Comparison of ENCODE assay signal across 9 cellular contexts in the genomic region with DNA sequence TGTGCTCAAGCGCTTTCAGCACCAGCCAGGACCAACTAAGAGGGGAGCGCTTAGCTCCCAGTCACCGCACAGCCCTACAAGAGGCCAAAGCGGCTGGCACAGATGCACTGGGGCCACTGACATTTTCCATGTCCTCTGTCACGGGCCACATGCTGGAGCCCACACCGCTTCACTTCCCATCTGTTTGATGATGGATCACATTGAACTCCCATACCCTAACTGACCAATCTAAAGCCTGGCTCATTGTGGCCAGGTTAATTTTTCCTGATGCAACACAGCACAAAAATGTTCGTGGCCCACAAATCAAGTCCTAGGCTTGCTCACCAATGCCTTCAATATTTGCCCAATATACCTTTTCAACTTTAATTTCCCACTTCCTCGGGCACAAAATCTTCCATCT. TPM values are rescaled to one million over a fixed set of nuclear protein-coding genes. Genes with fewer than 3 reads are reported as not detected.
DNase-seq lines count a peak whose midpoint lies in the region; ATAC-seq and TF ChIP-seq lines count a peak whose summit lies in the region.
"Not testable (repeated sequence)": the region's sequence is repeated elsewhere in the genome, so short reads cannot be mapped to it uniquely, and the experiment has no call there.
"Had no signal": no experiment of that assay in that cellular context is flagged by ENCODE, and none has a peak within 500 bp of the region (broad histone marks: within the 10 kb centered on the region; RNA-seq: fewer than 3 reads in every experiment).

No MANE protein-coding gene starts in this region.

- not testable (repeated sequence) for H2BK20ac ChIP-seq in H9 (ENCODE audit: low read depth, low read length, poor library complexity, severe bottlenecking)

- H3K56ac ChIP-seq in H9 (ENCODE audit: insufficient read length, low read depth, low read length) = not testable (repeated sequence)

- H3K36me3 Mint-ChIP-seq in H9 (ENCODE audit: insufficient read depth in 1 of 3, low read depth in 3 of 3); T-helper 1 cell treated with Interleukin-12 subunit alpha and Interleukin-12 subunit beta and Interleukin-4 antibody, amounts not matched to agents 30 μg/mL and 1 μg/mL, for 36 hours (ENCODE audit: low read depth); activated T-helper 1 cell treated with anti-CD3 and anti-CD28 coated beads, Interleukin-12 subunit alpha, Interleukin-12 subunit beta, Interleukin-2, Interleukin-4 antibody, amounts not matched to agents 30 ng/mL and 10 ng/mL and 1 ng/mL, durations not matched to agents 14 hours and 24 hours and 36 hours (ENCODE audit: low read depth); central memory CD8-positive, alpha-beta T cell (ENCODE audit: insufficient read depth); naive thymus-derived CD4-positive, alpha-beta T cell; type B pancreatic cell: not testable (repeated sequence)

- not testable (repeated sequence) for H3K79me2 ChIP-seq in H9 (ENCODE audit: insufficient read depth, low read length)

- POLR2A ChIA-PET in naive thymus-derived CD4-positive, alpha-beta T cell (lab: Charles Lee) = not testable (repeated sequence)

- H3K18ac ChIP-seq in H9 (ENCODE audit: insufficient read length, low read depth, low read length) = not testable (repeated sequence)

- not testable (repeated sequence) for H3T11ph ChIP-seq in H9 (ENCODE audit: low read length)

- not testable (repeated sequence) for H3K9me3 Mint-ChIP-seq in H9; T-helper 1 cell treated with Interleukin-12 subunit alpha and Interleukin-12 subunit beta and Interleukin-4 antibody, amounts not matched to agents 30 μg/mL and 1 μg/mL, for 36 hours; activated T-helper 1 cell treated with anti-CD3 and anti-CD28 coated beads, Interleukin-12 subunit alpha, Interleukin-12 subunit beta, Interleukin-2, Interleukin-4 antibody, amounts not matched to agents 30 ng/mL and 10 ng/mL and 1 ng/mL, durations not matched to agents 14 hours and 24 hours and 36 hours; central memory CD8-positive, alpha-beta T cell; naive thymus-derived CD4-positive, alpha-beta T cell; type B pancreatic cell

- H3K4me3 Mint-ChIP-seq in H9 = peak overlapping the region; percentile 79 to 87
- H3K4me3 Mint-ChIP-seq in T-helper 1 cell treated with Interleukin-12 subunit alpha and Interleukin-12 subunit beta and Interleukin-4 antibody, amounts not matched to agents 30 μg/mL and 1 μg/mL, for 36 hours = peak overlapping the region; percentile 79
- peak overlapping the region; percentile 79 for H3K4me3 Mint-ChIP-seq in activated T-helper 1 cell treated with anti-CD3 and anti-CD28 coated beads, Interleukin-12 subunit alpha, Interleukin-12 subunit beta, Interleukin-2, Interleukin-4 antibody, amounts not matched to agents 30 ng/mL and 10 ng/mL and 1 ng/mL, durations not matched to agents 14 hours and 24 hours and 36 hours
- H3K4me3 Mint-ChIP-seq in central memory CD8-positive, alpha-beta T cell = peak overlapping the region; percentile 80
- H3K4me3 Mint-ChIP-seq in naive thymus-derived CD4-positive, alpha-beta T cell = peak overlapping the region; percentile 78 to 89 (median 84)
- H3K4me3 Mint-ChIP-seq in type B pancreatic cell = peak overlapping the region; percentile 88

- not testable (repeated sequence) for H4K5ac ChIP-seq in H9 (ENCODE audit: insufficient read length, low read depth, low read length)

- not testable (repeated sequence) for ATAC-seq in central memory CD8-positive, alpha-beta T cell (replicated peaks; ENCODE audit: extremely low read depth, poor library complexity, severe bottlenecking); heart left ventricle; naive thymus-derived CD4-positive, alpha-beta T cell

- not testable (repeated sequence) for TF ChIP-seq EP300 in sigmoid colon (IDR thresholded peaks at IDR 0.05)

- H3K4me1 ChIP-seq in H9 (ENCODE audit: insufficient read depth, low read length); heart left ventricle; naive thymus-derived CD4-positive, alpha-beta T cell (ENCODE audit: control insufficient read depth in 2 of 2, insufficient read depth in 2 of 2, low read length in 2 of 2); sigmoid colon: not testable (repeated sequence)

- H3K23me2 ChIP-seq in H9 (ENCODE audit: insufficient read length, low read depth, low read length, poor library complexity, severe bottlenecking) = not testable (repeated sequence)

- CTCF ChIA-PET in naive thymus-derived CD4-positive, alpha-beta T cell (lab: Charles Lee) = not testable (repeated sequence)

- H3K14ac ChIP-seq in H9 (ENCODE audit: insufficient read depth, low read length) = not testable (repeated sequence)

- H3K4me3 ChIP-seq in heart left ventricle (peak overlapping the region in 7 of 12 donors; percentile 58 to 86 (median 77)), sigmoid colon (peak overlapping the region in 3 of 4 donors; percentile 57 to 71 (median 60))
- H3K4me3 ChIP-seq in naive thymus-derived CD4-positive, alpha-beta T cell (ENCODE audit: low read length) = not testable (repeated sequence)

- H3K9me3 ChIP-seq in H9 (ENCODE audit: control insufficient read depth, low read depth, low read length); heart left ventricle; naive thymus-derived CD4-positive, alpha-beta T cell (ENCODE audit: control insufficient read depth in 2 of 3, low read length in 3 of 3); sigmoid colon: not testable (repeated sequence)

- not testable (repeated sequence) for H2BK120ac ChIP-seq in H9 (ENCODE audit: low read depth, low read length, poor library complexity, severe bottlenecking)

- not testable (repeated sequence) for H3K27ac Mint-ChIP-seq in H9; T-helper 1 cell treated with Interleukin-12 subunit alpha and Interleukin-12 subunit beta and Interleukin-4 antibody, amounts not matched to agents 30 μg/mL and 1 μg/mL, for 36 hours; activated T-helper 1 cell treated with anti-CD3 and anti-CD28 coated beads, Interleukin-12 subunit alpha, Interleukin-12 subunit beta, Interleukin-2, Interleukin-4 antibody, amounts not matched to agents 30 ng/mL and 10 ng/mL and 1 ng/mL, durations not matched to agents 14 hours and 24 hours and 36 hours
- H3K27ac Mint-ChIP-seq in central memory CD8-positive, alpha-beta T cell (ENCODE audit: low read depth) = peak overlapping the region; percentile 21
- H3K27ac Mint-ChIP-seq in naive thymus-derived CD4-positive, alpha-beta T cell = peak overlapping the region in 1 of 9 donors; percentile 74
- peak overlapping the region; percentile 50 for H3K27ac Mint-ChIP-seq in type B pancreatic cell

- H3K27me3 Mint-ChIP-seq in H9 (ENCODE audit: low read depth) (peaks cover 30% of the 10 kb centered on the region), type B pancreatic cell (peaks cover 32% of the 10 kb centered on the region)
- peaks cover 41% of the 10 kb centered on the region for H3K27me3 Mint-ChIP-seq in T-helper 1 cell treated with Interleukin-12 subunit alpha and Interleukin-12 subunit beta and Interleukin-4 antibody, amounts not matched to agents 30 μg/mL and 1 μg/mL, for 36 hours (ENCODE audit: low read depth)
- peaks cover 40% of the 10 kb centered on the region for H3K27me3 Mint-ChIP-seq in activated T-helper 1 cell treated with anti-CD3 and anti-CD28 coated beads, Interleukin-12 subunit alpha, Interleukin-12 subunit beta, Interleukin-2, Interleukin-4 antibody, amounts not matched to agents 30 ng/mL and 10 ng/mL and 1 ng/mL, durations not matched to agents 14 hours and 24 hours and 36 hours (ENCODE audit: insufficient read depth)
- peaks cover 35% of the 10 kb centered on the region for H3K27me3 Mint-ChIP-seq in central memory CD8-positive, alpha-beta T cell
- H3K27me3 Mint-ChIP-seq in naive thymus-derived CD4-positive, alpha-beta T cell = peaks cover 19 to 50% (median 26%) of the 10 kb centered on the region in 5 donors

- H3K4me1 Mint-ChIP-seq in H9 (peaks cover 14 to 16% of the 10 kb centered on the region in 2 experiments), type B pancreatic cell (ENCODE audit: unreplicated experiment) (peaks cover 15% of the 10 kb centered on the region)
- peaks cover 11% of the 10 kb centered on the region for H3K4me1 Mint-ChIP-seq in T-helper 1 cell treated with Interleukin-12 subunit alpha and Interleukin-12 subunit beta and Interleukin-4 antibody, amounts not matched to agents 30 μg/mL and 1 μg/mL, for 36 hours (ENCODE audit: low read depth)
- not testable (repeated sequence) for H3K4me1 Mint-ChIP-seq in activated T-helper 1 cell treated with anti-CD3 and anti-CD28 coated beads, Interleukin-12 subunit alpha, Interleukin-12 subunit beta, Interleukin-2, Interleukin-4 antibody, amounts not matched to agents 30 ng/mL and 10 ng/mL and 1 ng/mL, durations not matched to agents 14 hours and 24 hours and 36 hours (ENCODE audit: low read depth)
- H3K4me1 Mint-ChIP-seq in central memory CD8-positive, alpha-beta T cell = peaks cover 13% of the 10 kb centered on the region
- H3K4me1 Mint-ChIP-seq in naive thymus-derived CD4-positive, alpha-beta T cell = peaks cover 8 to 26% (median 24%) of the 10 kb centered on the region in 7 donors

- not testable (repeated sequence) for H3K23ac ChIP-seq in H9 (ENCODE audit: insufficient read length, low read depth, low read length)

- not testable (repeated sequence) for H3K27me3 ChIP-seq in H9 (ENCODE audit: insufficient read depth, low read length); heart left ventricle; naive thymus-derived CD4-positive, alpha-beta T cell (ENCODE audit: control insufficient read depth in 2 of 2, insufficient read depth in 2 of 2, low read length in 2 of 2); sigmoid colon

- not testable (repeated sequence) for H3K9ac ChIP-seq in H9 (ENCODE audit: extremely low read depth, insufficient read length, low read length)

- not testable (repeated sequence) for H3K27ac ChIP-seq in H9 (ENCODE audit: insufficient read length, low read depth, low read length); naive thymus-derived CD4-positive, alpha-beta T cell (ENCODE audit: low read depth, low read length)
- peak overlapping the region in 10 of 12 donors; percentile 84 to 98 (median 92) for H3K27ac ChIP-seq in heart left ventricle
- peak overlapping the region; percentile 78 to 87 (median 82) for H3K27ac ChIP-seq in sigmoid colon

- no CpG with 5 or more reads among the region's 8 CpGs for WGBS in H9 (ENCODE audit: extremely low coverage, insufficient read length, low lambda C conversion rate)
- 34 to 46% (median 38%) methylated on average over 3 to 5 of the region's 8 CpGs; no CpG with 5 or more reads in 1 of the 4 donors for WGBS in heart left ventricle, 4 donors
- 61 to 66% methylated on average over 5 to 6 of the region's 8 CpGs for WGBS in sigmoid colon, 2 donors

- H3K4ac ChIP-seq in H9 (ENCODE audit: low read depth, low read length) = not testable (repeated sequence)

- not testable (repeated sequence) for H3K79me1 ChIP-seq in H9 (ENCODE audit: insufficient read depth, low read depth, low read length, poor library complexity, severe bottlenecking)

- not testable (repeated sequence) for H2BK12ac ChIP-seq in H9 (ENCODE audit: insufficient read length, low read depth, low read length)

- not testable (repeated sequence) for H4K8ac ChIP-seq in H9 (replicated peaks; ENCODE audit: insufficient read length, low read depth, low read length)

- H4K91ac ChIP-seq in H9 (ENCODE audit: insufficient read length, low read depth, low read length) = not testable (repeated sequence)

- not testable (repeated sequence) for H2AK5ac ChIP-seq in H9 (ENCODE audit: insufficient read length, low read length)

- not testable (repeated sequence) for TF ChIP-seq CTCF in H9 (conservative IDR thresholded peaks at IDR 0.05); heart left ventricle (IDR thresholded peaks at IDR 0.05); sigmoid colon (IDR thresholded peaks at IDR 0.05); type B pancreatic cell (conservative IDR thresholded peaks at IDR 0.05)

- intact Hi-C loops in activated T-helper 1 cell treated with anti-CD3 and anti-CD28 coated beads, Interleukin-12 subunit alpha, Interleukin-12 subunit beta, Interleukin-2, Interleukin-4 antibody, amounts not matched to agents 30 ng/mL and 10 ng/mL and 1 ng/mL, durations not matched to agents 14 hours and 24 hours and 36 hours (cut with micrococcal nuclease) = not testable (repeated sequence)
- intact Hi-C loops in heart left ventricle (cut with DNase I) (loop anchor here in 4 of 10 donors (10.0 kb wide), 4 partner anchors 125 to 585 kb away; no protein-coding TSS in a partner anchor), sigmoid colon (cut with DNase I) (loop anchor here (5.0 kb wide), 1 partner anchor 513 kb away; no protein-coding TSS in a partner anchor)
- intact Hi-C loops in naive thymus-derived CD4-positive, alpha-beta T cell (cut with micrococcal nuclease) = loop anchor here in 1 of 2 donors (2.0 to 10.0 kb wide), 2 partner anchors 131 to 565 kb away; no protein-coding TSS in a partner anchor

- not testable (repeated sequence) for H2AFZ ChIP-seq in H9 (ENCODE audit: low read length)

- not testable (repeated sequence) for DNase-seq in H9; activated T-helper 1 cell treated with anti-CD3 and anti-CD28 coated beads, Interleukin-12 subunit alpha, Interleukin-12 subunit beta, Interleukin-2, Interleukin-4 antibody, amounts not matched to agents 30 ng/mL and 10 ng/mL and 1 ng/mL, durations not matched to agents 14 hours and 24 hours and 36 hours (ENCODE audit: low spot score); central memory CD8-positive, alpha-beta T cell (ENCODE audit: low spot score in 2 of 2); heart left ventricle; naive thymus-derived CD4-positive, alpha-beta T cell; sigmoid colon; type B pancreatic cell (ENCODE audit: extremely low spot score, unreplicated experiment)

- H3K4me2 ChIP-seq in H9 (ENCODE audit: insufficient read depth, insufficient read length, low read length) = peak overlapping the region; percentile 63

- H3K36me3 ChIP-seq in heart left ventricle; naive thymus-derived CD4-positive, alpha-beta T cell (ENCODE audit: control insufficient read depth in 2 of 3, insufficient read depth in 3 of 3, low read length in 3 of 3); sigmoid colon: not testable (repeated sequence)

- not testable (repeated sequence) for H2BK15ac ChIP-seq in H9 (ENCODE audit: low read depth, low read length)

- TF ChIP-seq POLR2A in heart left ventricle (IDR thresholded peaks at IDR 0.05); sigmoid colon (IDR thresholded peaks at IDR 0.05): not testable (repeated sequence)

- H2BK5ac ChIP-seq in H9 (ENCODE audit: insufficient read length, low read length) = not testable (repeated sequence)

- H4K20me1 ChIP-seq in H9 (ENCODE audit: control insufficient read depth, insufficient read depth, insufficient read length) = not testable (repeated sequence)

RNA-seq across cellular contexts. Expression of a gene that starts 1.1 kb away (rescaled TPM):
- 4.9 and 6.1 TPM in 2 replicates for total RNA-seq in H9 (2021)
- 0.22 and 0.36 TPM in 2 replicates for total RNA-seq in activated T-helper 1 cell treated with anti-CD3 and anti-CD28 coated beads, Interleukin-12 subunit alpha, Interleukin-12 subunit beta, Interleukin-2, Interleukin-4 antibody, amounts not matched to agents 30 ng/mL and 10 ng/mL and 1 ng/mL, durations not matched to agents 14 hours and 24 hours and 36 hours
- 10 to 100 TPM; 22.9 to 55.0 (median 44.6) TPM for total RNA-seq in heart left ventricle
- 10 to 100 TPM in 1 of 2 donors, 1 to 10 TPM in 1; 7.3 to 56.5 TPM for polyA plus RNA-seq in heart left ventricle
- 1 to 10 TPM in 3 of 5 experiments, under 1 TPM in 2; 0.34 to 3.1 (median 1.4) TPM for total RNA-seq in naive thymus-derived CD4-positive, alpha-beta T cell
- polyA plus RNA-seq in naive thymus-derived CD4-positive, alpha-beta T cell = under 1 TPM in 1 of 2 donors, not detected in 1; 0.28 TPM
- total RNA-seq in sigmoid colon = 10 to 100 TPM; 11.1 to 28.8 (median 20.1) TPM
- polyA plus RNA-seq in sigmoid colon = 1 to 10 TPM in 1 of 3 donors, not detected in 2; 1.3 TPM
- total RNA-seq in type B pancreatic cell (ENCODE audit: low replicate concordance) = 9.3 and 25.0 TPM in 2 replicates
- total RNA-seq: MCF 10A had no signal
